ENCODE assay signal across 26 cellular contexts in the genomic region with DNA sequence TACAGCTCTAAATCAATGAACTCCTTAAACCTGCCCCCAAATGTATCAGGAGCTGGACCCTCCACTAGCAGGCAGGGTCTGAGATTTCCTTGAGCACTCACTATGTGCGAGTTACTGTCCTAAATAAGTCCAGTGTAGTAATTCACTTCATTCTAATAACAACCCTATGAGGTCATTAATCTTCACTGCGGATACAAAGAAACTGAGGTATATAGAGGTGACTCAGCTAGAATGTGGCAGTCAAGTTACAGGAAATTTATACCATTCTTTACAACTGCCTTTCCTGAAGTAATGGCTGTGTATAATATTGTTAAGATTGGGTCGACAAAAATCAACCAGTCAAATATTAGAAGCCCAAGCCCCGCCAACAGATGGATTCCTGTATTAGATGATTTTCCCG.
DNase-seq lines count a peak whose midpoint lies in the region; ATAC-seq, FAIRE-seq and TF ChIP-seq lines count a peak whose summit lies in the region.
"Had no signal": no experiment of that assay in that cellular context is flagged by ENCODE, and none has a peak within 500 bp of the region (broad histone marks: within the 10 kb centered on the region; RNA-seq: fewer than 3 reads in every experiment).

No MANE protein-coding gene starts in this region.

- FAIRE-seq in bronchial epithelial cell (lab: Jason Lieb, UNC): no peak
- FAIRE-seq: A204.1, GM19239, HepG2 had no signal

- no peaks in the 10 kb centered on the region for H3K36me3 ChIP-seq in A673 (ENCODE audit: insufficient read depth, low read length, poor library complexity, severe bottlenecking)
- H3K36me3 ChIP-seq in bronchial epithelial cell (ENCODE audit: control insufficient read depth, insufficient read depth, low read length): no peaks in the 10 kb centered on the region
- H3K36me3 ChIP-seq in mucosa of descending colon (ENCODE audit: low read depth): no peaks in the 10 kb centered on the region
- H3K36me3 ChIP-seq: stomach, tibial artery had no signal

- BruUV-seq in A673 (replicated peaks; lab: Mats Ljungman, UMichigan): no TSS peak

- no peaks in the 10 kb centered on the region for H3K27me3 ChIP-seq in A673 (replicated peaks; ENCODE audit: insufficient read depth, low read depth, low read length, poor library complexity)
- H3K27me3 ChIP-seq in bronchial epithelial cell (ENCODE audit: control insufficient read depth, insufficient read depth, low read length): no peaks in the 10 kb centered on the region
- H3K27me3 ChIP-seq: stomach, tibial artery had no signal

- CTCF ChIA-PET in A673 (lab: Charles Lee): no interaction called here

- H3K4me3 ChIP-seq in A673 (ENCODE audit: low read depth, low read length, poor library complexity, severe bottlenecking): no peak overlapping the region
- H3K4me3 ChIP-seq in bronchial epithelial cell (ENCODE audit: low read depth, low read length): no peak overlapping the region
- no peak overlapping the region for H3K4me3 ChIP-seq in mucosa of descending colon
- H3K4me3 ChIP-seq: coronary artery, PC-9, skin epidermis, stomach, tibial artery had no signal

- H3K4me1 ChIP-seq in A673 (ENCODE audit: insufficient read depth, low read length, poor library complexity, severe bottlenecking) (no peaks in the 10 kb centered on the region), mucosa of descending colon (ENCODE audit: low read depth) (no peaks in the 10 kb centered on the region)
- H3K4me1 ChIP-seq: stomach had no signal

- TF ChIP-seq CTCF in A673 (conservative IDR thresholded peaks at IDR 0.05; ENCODE audit: low read depth, low read length) (no peak), bronchial epithelial cell (IDR thresholded peaks at IDR 0.05; ENCODE audit: insufficient read depth, low read length, severe bottlenecking) (no peak), mucosa of descending colon (IDR thresholded peaks at IDR 0.05) (no peak)

- H3K9me3 ChIP-seq in A673 (ENCODE audit: low read depth, low read length, poor library complexity, severe bottlenecking) (no peaks in the 10 kb centered on the region), mucosa of descending colon (no peaks in the 10 kb centered on the region)
- H3K9me3 ChIP-seq: stomach, tibial artery had no signal

- ATAC-seq in mucosa of descending colon: no peak
- ATAC-seq: HepG2 had no signal

- DNase-seq in A673 (ENCODE audit: low spot score): peak; percentile 28
- DNase-seq in M059J (ENCODE audit: low read depth): peak; percentile 42
- DNase-seq in bronchial epithelial cell (ENCODE audit: low read depth): peak; percentile 52
- DNase-seq in kidney tubule cell (ENCODE audit: low spot score): peak; percentile 30
- DNase-seq in anterior cingulate cortex (lab: John Stamatoyannopoulos, UW): no peak
- no peak for DNase-seq in DMS114 treated with DMSO at 0.1 percent for 48 hours (lab: John Stamatoyannopoulos, UW; ENCODE audit: unreplicated experiment)
- no peak for DNase-seq in mucosa of descending colon
- no peak for DNase-seq in stimulated activated CD4-positive, alpha-beta T cell treated with anti-CD3 and anti-CD28 coated beads, Interleukin-4, amount 100 ng/mL, for 24 hours
- DNase-seq: activated CD4-positive, alpha-beta T cell treated with anti-CD3 and anti-CD28 coated beads, Interleukin-2, amount 50 U/mL, for 1 hour; activated naive CD4-positive, alpha-beta T cell treated with Interleukin-2 at 50 U/mL for 16 hours; CD4-positive, alpha-beta memory T cell; DMS 273 treated with DMSO at 0.1 percent for 48 hours; NCI-H1694; NCI-H524 treated with DMSO at 0.1 percent for 48 hours; SHP77; stimulated activated CD8-positive, alpha-beta memory T cell treated with anti-CD3 and anti-CD28 coated beads, Interleukin-4, amount 100 ng/mL, for 48 hours; stomach; SW 1271; T1000 had no signal

- intact Hi-C loops in A673 (cut with micrococcal nuclease; ENCODE audit: unreplicated experiment) (no loop called here), mucosa of descending colon (cut with DNase I, micrococcal nuclease) (no loop called here)

- H3K27ac ChIP-seq in A673 (ENCODE audit: low read depth, low read length, poor library complexity, severe bottlenecking): no peak overlapping the region
- H3K27ac ChIP-seq: coronary artery, PC-9, skin epidermis, stomach had no signal

- POLR2A ChIA-PET in A673 (lab: Charles Lee; ENCODE audit: low non-redundant PET): no interaction called here

Comparison
In these comparisons a context has a peak if more than half of its experiments do, and no peak if none do; other contexts are left out.
1. DNase-seq: peak in A673 (single experiment), M059J (single experiment), bronchial epithelial cell (single experiment) and kidney tubule cell (single experiment); none in anterior cingulate cortex (0 of 58), DMS114 treated with DMSO at 0.1 percent for 48 hours (single experiment), mucosa of descending colon (0 of 3) and stimulated activated CD4-positive, alpha-beta T cell treated with anti-CD3 and anti-CD28 coated beads, Interleukin-4, amount 100 ng/mL, for 24 hours (single experiment).